Comparison of ENCODE assay signal across 9 cellular contexts in genomic region chr1:18901147-18901951, GRCh38. TPM values are rescaled to one million over a fixed set of nuclear protein-coding genes. Genes with fewer than 3 reads are reported as not detected.
DNase-seq lines count a peak whose midpoint lies in the region; ATAC-seq and TF ChIP-seq lines count a peak whose summit lies in the region.
"Had no signal": no experiment of that assay in that cellular context is flagged by ENCODE, and none has a peak within 500 bp of the region (broad histone marks: within the 10 kb centered on the region; RNA-seq: fewer than 3 reads in every experiment).

No MANE protein-coding gene starts in this region.

- ATAC-seq in upper lobe of right lung: no peak

- DNase-seq in activated naive CD4-positive, alpha-beta T cell treated with anti-CD3 and anti-CD28 coated beads for 36 hours: no peak
- DNase-seq in activated naive CD4-positive, alpha-beta T cell treated with Interleukin-2 at 50 U/mL for 16 hours: no peak
- DNase-seq in astrocyte of the cerebellum (ENCODE audit: low read depth): no peak
- DNase-seq in upper lobe of right lung: no peak
- no peak for DNase-seq in putamen (ENCODE audit: low spot score)
- no peak for DNase-seq in erythroblast (lab: John Stamatoyannopoulos, UW)
- DNase-seq in activated CD4-positive, CD25-positive, alpha-beta regulatory T cell treated with anti-CD3 and anti-CD28 coated beads, Interleukin-2, amount 50 U/mL, for 72 hours: no peak
- DNase-seq: stimulated activated CD4-positive, alpha-beta T cell treated with anti-CD3 and anti-CD28 coated beads, Interleukin-2, amount 100 ng/mL, for 48 hours had no signal

- intact Hi-C loops in activated naive CD4-positive, alpha-beta T cell treated with anti-CD3 and anti-CD28 coated beads for 36 hours (cut with micrococcal nuclease): loop anchor here (10.0 kb wide), 1 partner anchor 753 kb away; no protein-coding TSS in a partner anchor
- intact Hi-C loops in upper lobe of right lung (cut with DNase I): loop anchor here (10.0 kb wide), 1 partner anchor 183 kb away; no protein-coding TSS in a partner anchor

- H3K27me3 Mint-ChIP-seq in activated naive CD4-positive, alpha-beta T cell treated with anti-CD3 and anti-CD28 coated beads for 36 hours (ENCODE audit: low read depth): no peaks in the 10 kb centered on the region

- H3K4me3 ChIP-seq in astrocyte of the cerebellum (ENCODE audit: low read depth, low read length) (peak overlapping the region; percentile 71), liver (ENCODE audit: low read depth in 1 of 3, low read length in 3 of 3) (peak overlapping the region; percentile 66 to 94 (median 88)), upper lobe of right lung (peak overlapping the region; percentile 87)

- peak overlapping the region; percentile 73 to 79 for H3K9ac ChIP-seq in liver (ENCODE audit: low read depth in 1 of 2, low read length in 2 of 2)

- no peaks in the 10 kb centered on the region for H3K27me3 ChIP-seq in liver (ENCODE audit: control insufficient read depth in 4 of 4, insufficient read depth in 4 of 4, low read length in 3 of 4)
- no peaks in the 10 kb centered on the region for H3K27me3 ChIP-seq in upper lobe of right lung

- H3K9me3 ChIP-seq in liver (ENCODE audit: control insufficient read depth in 4 of 4, low read length in 3 of 4) (no peaks in the 10 kb centered on the region), upper lobe of right lung (no peaks in the 10 kb centered on the region)

- no peaks in the 10 kb centered on the region for H3K9me3 Mint-ChIP-seq in activated naive CD4-positive, alpha-beta T cell treated with anti-CD3 and anti-CD28 coated beads for 36 hours

- no peak for TF ChIP-seq POLR2A in erythroblast (IDR thresholded peaks at IDR 0.05; ENCODE audit: low read length)

- no peak for TF ChIP-seq CTCF in astrocyte of the cerebellum (IDR thresholded peaks at IDR 0.05; ENCODE audit: low read depth, low read length, missing control alignments)
- TF ChIP-seq CTCF in liver (IDR thresholded peaks at IDR 0.05; ENCODE audit: low read depth, low read length, missing input control): no peak
- TF ChIP-seq CTCF in upper lobe of right lung (IDR thresholded peaks at IDR 0.05): no peak

- in situ Hi-C loops in astrocyte of the cerebellum (cut with HindIII; ENCODE audit: low sequenced_read_pairs): loop anchor here (10.0 kb wide), 1 partner anchor 193 kb away; no protein-coding TSS in a partner anchor

- CTCF ChIA-PET in activated naive CD4-positive, alpha-beta T cell treated with anti-CD3 and anti-CD28 coated beads for 36 hours (lab: Charles Lee): interaction anchor here (0.9 to 1.0 kb wide), 2 partner anchors 173 to 212 kb away, joined by 3 read pairs; no protein-coding TSS in a partner anchor

- WGBS in liver: 22% methylated on average over 9 of the region's 9 CpGs

- H3K4me1 Mint-ChIP-seq in activated naive CD4-positive, alpha-beta T cell treated with anti-CD3 and anti-CD28 coated beads for 36 hours (ENCODE audit: low read depth): peaks cover 29% of the 10 kb centered on the region

- H3K4me1 ChIP-seq in liver (ENCODE audit: control insufficient read depth in 4 of 4, insufficient read depth in 4 of 4, low read length in 3 of 4) (peaks cover 11 to 51% (median 36%) of the 10 kb centered on the region in 4 donors), upper lobe of right lung (peaks cover 16% of the 10 kb centered on the region)

- H3K36me3 ChIP-seq in liver (ENCODE audit: control insufficient read depth in 4 of 4, insufficient read depth in 3 of 4, low read depth in 1 of 4, low read length in 3 of 4): peaks cover 0 to 6% (median 3%) of the 10 kb centered on the region in 4 donors
- H3K36me3 ChIP-seq in upper lobe of right lung: no peaks in the 10 kb centered on the region

- H3K27ac ChIP-seq in liver (ENCODE audit: low read depth in 1 of 2, low read length in 2 of 2) (peak overlapping the region; percentile 85 to 94), upper lobe of right lung (no peak overlapping the region)

- no peaks in the 10 kb centered on the region for H3K36me3 Mint-ChIP-seq in activated naive CD4-positive, alpha-beta T cell treated with anti-CD3 and anti-CD28 coated beads for 36 hours (ENCODE audit: low read depth)

- H3K27ac Mint-ChIP-seq in activated naive CD4-positive, alpha-beta T cell treated with anti-CD3 and anti-CD28 coated beads for 36 hours: peak overlapping the region; percentile 80

- H3K4me3 Mint-ChIP-seq in activated naive CD4-positive, alpha-beta T cell treated with anti-CD3 and anti-CD28 coated beads for 36 hours: peak overlapping the region; percentile 91

- TF ChIP-seq RAD21 in liver (IDR thresholded peaks at IDR 0.05): peak in 1 of 2 donors; percentile 36

TF ChIP-seq in liver, 16 proteins besides CTCF, POLR2A, EP300 and RAD21:
- TF ChIP-seq HNF4G (IDR thresholded peaks at IDR 0.05) (peak; percentile 28), REST (IDR thresholded peaks at IDR 0.05) (peak; percentile 70), TAF1 (conservative IDR thresholded peaks at IDR 0.05) (peak; percentile 65), MAX (IDR thresholded peaks at IDR 0.05) (peak; percentile 58), SP1 (IDR thresholded peaks at IDR 0.05) (peak; percentile 79), EGR1 (IDR thresholded peaks at IDR 0.05; ENCODE audit: low read depth in 2 of 2) (no peak), JUND (IDR thresholded peaks at IDR 0.05) (peak in 1 of 2 donors; percentile 47), FOXA2 (IDR thresholded peaks at IDR 0.05) (peak; percentile 59), GABPA (IDR thresholded peaks at IDR 0.05 in 1 of 2, conservative IDR thresholded peaks at IDR 0.05 in 1 of 2) (no peak), FOXA1 (IDR thresholded peaks at IDR 0.05) (peak; percentile 35), ZBTB33 (IDR thresholded peaks at IDR 0.05) (peak; percentile 34), HNF4A (conservative IDR thresholded peaks at IDR 0.05) (peak; percentile 76 to 83), RXRA (IDR thresholded peaks at IDR 0.05) (peak; percentile 83 to 93), NR2F2 (IDR thresholded peaks at IDR 0.05) (peak; percentile 49), YY1 (IDR thresholded peaks at IDR 0.05) (peak; percentile 87), ATF3 (IDR thresholded peaks at IDR 0.05) (no peak)

RNA-seq across cellular contexts. Expression of gene ALDH4A1, which starts 1.0 kb away (rescaled TPM):
- total RNA-seq in activated naive CD4-positive, alpha-beta T cell treated with anti-CD3 and anti-CD28 coated beads for 36 hours: 10 to 100 TPM; 11.6 to 12.5 TPM
- total RNA-seq in liver (100 to 1,000 TPM; 162 to 287 TPM), upper lobe of right lung (11.8 TPM)
- polyA plus RNA-seq in liver: 100 to 1,000 TPM; 201 to 424 TPM

RNA-seq across cellular contexts. Expression of gene TAS1R2, which starts 41.9 kb away (rescaled TPM):
- total RNA-seq in activated naive CD4-positive, alpha-beta T cell treated with anti-CD3 and anti-CD28 coated beads for 36 hours: not detected
- total RNA-seq in liver (not detected), upper lobe of right lung (not detected)
- not detected for polyA plus RNA-seq in liver

RNA-seq across cellular contexts. Expression of gene IFFO2, which starts 55.1 kb away (rescaled TPM):
- 10 to 100 TPM; 24.9 to 27.0 TPM for total RNA-seq in activated naive CD4-positive, alpha-beta T cell treated with anti-CD3 and anti-CD28 coated beads for 36 hours
- total RNA-seq in liver (1 to 10 TPM; 2.6 to 7.4 TPM), upper lobe of right lung (15.4 TPM)
- polyA plus RNA-seq in liver: 1 to 10 TPM in 1 of 2 donors, under 1 TPM in 1; 0.88 to 3.4 TPM

Comparison
In these comparisons a context has a peak if more than half of its experiments do, and no peak if none do; other contexts are left out.
1. RNA of gene ALDH4A1, which starts 1.0 kb away (total RNA-seq): 162 to 287 TPM in liver; 11.6 to 12.5 TPM in activated naive CD4-positive, alpha-beta T cell treated with anti-CD3 and anti-CD28 coated beads for 36 hours and 11.8 TPM in upper lobe of right lung (single experiment); every median in the first group is over 10 times any median in the second.
2. Peak in every context shown above with its lines, with median percentiles within 50 percentile points of each other: H3K4me3 ChIP-seq.